Comparison of ENCODE assay signal across 27 cellular contexts in genomic region chr5:108146222-108146621, GRCh38.
"Had no signal": no experiment of that assay in that cellular context is flagged by ENCODE, and none has a peak within 500 bp of the region (broad histone marks: within the 10 kb centered on the region; RNA-seq: fewer than 3 reads in every experiment).

No MANE protein-coding gene starts in this region.

- FAIRE-seq: bronchial epithelial cell, RCC 7860 had no signal

- H3K4me1 Mint-ChIP-seq: activated naive CD4-positive, alpha-beta T cell treated with anti-CD3 and anti-CD28 coated beads, Interleukin-2, amount 50 U/mL, for 24 hours had no signal

- H3K9me3 ChIP-seq: MG63, SJSA1 had no signal

- H3K27ac ChIP-seq: SJSA1 had no signal

- H3K27ac Mint-ChIP-seq: activated CD4-positive, alpha-beta memory T cell treated with anti-CD3 and anti-CD28 coated beads for 36 hours; activated CD4-positive, alpha-beta T cell treated with anti-CD3 and anti-CD28 coated beads, Interleukin-2, amount 10 ng/mL, durations not matched to agents 7 days and 5 days; activated naive CD4-positive, alpha-beta T cell treated with anti-CD3 and anti-CD28 coated beads, Interleukin-2, amount 50 U/mL, for 24 hours; activated T-helper 1 cell treated with anti-CD3 and anti-CD28 coated beads, Interleukin-12 subunit alpha, Interleukin-12 subunit beta, Interleukin-2, Interleukin-4 antibody, amounts not matched to agents 30 ng/mL and 10 ng/mL and 1 ng/mL, durations not matched to agents 14 hours and 24 hours and 36 hours had no signal

- H3K4me3 ChIP-seq: MG63, SJSA1 had no signal

- H3K9me3 Mint-ChIP-seq: activated CD4-positive, alpha-beta memory T cell treated with anti-CD3 and anti-CD28 coated beads for 36 hours; activated CD4-positive, alpha-beta T cell treated with anti-CD3 and anti-CD28 coated beads, Interleukin-2, amount 10 ng/mL, durations not matched to agents 7 days and 5 days; activated naive CD4-positive, alpha-beta T cell treated with anti-CD3 and anti-CD28 coated beads, Interleukin-2, amount 50 U/mL, for 24 hours; activated T-helper 1 cell treated with anti-CD3 and anti-CD28 coated beads, Interleukin-12 subunit alpha, Interleukin-12 subunit beta, Interleukin-2, Interleukin-4 antibody, amounts not matched to agents 30 ng/mL and 10 ng/mL and 1 ng/mL, durations not matched to agents 14 hours and 24 hours and 36 hours had no signal

- H3K36me3 ChIP-seq: MG63, SJSA1 had no signal

- H3K4me3 Mint-ChIP-seq: activated CD4-positive, alpha-beta memory T cell treated with anti-CD3 and anti-CD28 coated beads for 36 hours; activated CD4-positive, alpha-beta T cell treated with anti-CD3 and anti-CD28 coated beads, Interleukin-2, amount 10 ng/mL, durations not matched to agents 7 days and 5 days; activated naive CD4-positive, alpha-beta T cell treated with anti-CD3 and anti-CD28 coated beads, Interleukin-2, amount 50 U/mL, for 24 hours; activated T-helper 1 cell treated with anti-CD3 and anti-CD28 coated beads, Interleukin-12 subunit alpha, Interleukin-12 subunit beta, Interleukin-2, Interleukin-4 antibody, amounts not matched to agents 30 ng/mL and 10 ng/mL and 1 ng/mL, durations not matched to agents 14 hours and 24 hours and 36 hours had no signal

- DNase-seq: activated CD4-positive, alpha-beta memory T cell treated with anti-CD3 and anti-CD28 coated beads for 36 hours; activated CD4-positive, alpha-beta T cell treated with anti-CD3 and anti-CD28 coated beads, Interleukin-2, amount 10 ng/mL, durations not matched to agents 7 days and 5 days; activated CD4-positive, CD25-positive, alpha-beta regulatory T cell treated with anti-CD3 and anti-CD28 coated beads, Interleukin-2, amount 50 U/mL, for 72 hours; activated CD8-positive, alpha-beta memory T cell treated with anti-CD3 and anti-CD28 coated beads for 24 hours; activated effector memory CD4-positive, alpha-beta T cell treated with Interleukin-2 at 50 U/mL for 16 hours; activated naive CD4-positive, alpha-beta T cell; activated T-cell treated with anti-CD3 and anti-CD28 coated beads, Interleukin-2, amount 50 U/mL, for 1 hour; central memory CD4-positive, alpha-beta T cell; MG63; MV-4-11; NCI-H1105; NCI-H1436; NCI-H1694 treated with DMSO at 0.1 percent for 48 hours; NCI-H2029 treated with DMSO at 0.1 percent for 48 hours; NCI-H345; NCI-H510A; NCI-H526 treated with DMSO at 0.1 percent for 48 hours; NCI-H82; NK-92 treated with Interleukin-12 subunit alpha and Interleukin-12 subunit beta, amount 100 ng/mL, for 24 hours; SHP77; SW 1271 had no signal

- H3K27me3 ChIP-seq: MG63, SJSA1 had no signal

- ATAC-seq: SK-N-SH treated with all-trans-retinoic acid at 6 μM for 48 hours had no signal

- H3K27me3 Mint-ChIP-seq: activated CD4-positive, alpha-beta memory T cell treated with anti-CD3 and anti-CD28 coated beads for 36 hours; activated CD4-positive, alpha-beta T cell treated with anti-CD3 and anti-CD28 coated beads, Interleukin-2, amount 10 ng/mL, durations not matched to agents 7 days and 5 days; activated naive CD4-positive, alpha-beta T cell treated with anti-CD3 and anti-CD28 coated beads, Interleukin-2, amount 50 U/mL, for 24 hours had no signal

- H3K4me1 ChIP-seq: SJSA1 had no signal
